In genomic region chr5:140346348-140347221, GRCh38 we compare ENCODE assay signal across 8 cellular contexts. TPM values are rescaled to one million over a fixed set of nuclear protein-coding genes. Genes with fewer than 3 reads are reported as not detected.
DNase-seq lines count a peak whose midpoint lies in the region; ATAC-seq and TF ChIP-seq lines count a peak whose summit lies in the region.

A gene with protein sequence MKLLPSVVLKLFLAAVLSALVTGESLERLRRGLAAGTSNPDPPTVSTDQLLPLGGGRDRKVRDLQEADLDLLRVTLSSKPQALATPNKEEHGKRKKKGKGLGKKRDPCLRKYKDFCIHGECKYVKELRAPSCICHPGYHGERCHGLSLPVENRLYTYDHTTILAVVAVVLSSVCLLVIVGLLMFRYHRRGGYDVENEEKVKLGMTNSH (minus strand): TSS chr5:140346603. CDS start chr5:140346328, 275 bp downstream.

- peak within 1 kb of the TSS; percentile 65 to 77 for H3K27ac ChIP-seq in tibial artery

- intact Hi-C loops in tibial artery (cut with DNase I; ENCODE audit: low total_unique reads), result loop anchor here (5.0 kb wide), 2 partner anchors 44 to 84 kb away; partner anchors contain the start of gene PFDN1

- peak; percentile 66 for ATAC-seq in GM21381 (IDR thresholded peaks at IDR 0.05; ENCODE audit: unreplicated experiment)

- H3K27me3 Mint-ChIP-seq in nephron (ENCODE audit: low read depth), result peaks cover 68% of the 10 kb centered on the region

- H3K9me3 ChIP-seq in tibial artery, result no peaks in the 10 kb centered on the region

- peak within 1 kb of the TSS; percentile 64 to 66 for H3K4me3 ChIP-seq in foreskin fibroblast (ENCODE audit: low read depth in 1 of 2, low read length in 2 of 2)
- H3K4me3 ChIP-seq in tibial artery, result peak within 1 kb of the TSS; percentile 68

- no peaks in the 10 kb centered on the region for H3K27me3 ChIP-seq in tibial artery

- no peaks in the 10 kb centered on the region for H3K9me3 Mint-ChIP-seq in nephron

- H3K4me3 Mint-ChIP-seq in nephron, result peak within 1 kb of the TSS; percentile 86 to 90 (median 88)

- H3K36me3 ChIP-seq in tibial artery, result no peaks in the 10 kb centered on the region

- peaks cover 0 to 41% (median 28%) of the 10 kb centered on the region in 4 donors for H3K4me1 ChIP-seq in tibial artery

- TF ChIP-seq CTCF in foreskin fibroblast (IDR thresholded peaks at IDR 0.05; ENCODE audit: low read depth, low read length) (peak; percentile 13), nephron (IDR thresholded peaks at IDR 0.05; ENCODE audit: unreplicated experiment in 3 of 3) (peak; percentile 40 to 59 (median 52)), tibial artery (IDR thresholded peaks at IDR 0.05) (peak; percentile 48 to 56)

- peaks cover 28% of the 10 kb centered on the region for H3K4me1 Mint-ChIP-seq in nephron

- DNase-seq in DMS 273 (lab: John Stamatoyannopoulos, UW; ENCODE audit: unreplicated experiment) (peak; percentile 92), HT1080 (ENCODE audit: low read depth) (peak; percentile 86), RKO (ENCODE audit: low spot score) (peak; percentile 84), foreskin fibroblast (peak; percentile 63 to 89), tibial artery (peak; percentile 72 to 88)
- peak; percentile 24 for DNase-seq in activated gamma-delta T cell treated with anti-CD3 and anti-CD28 coated beads, Interleukin-2, amount 50 U/mL, for 16 hours (ENCODE audit: low read depth)

- H3K36me3 Mint-ChIP-seq in nephron (ENCODE audit: low read depth), result no peaks in the 10 kb centered on the region

- no peak within 1 kb of the TSS for H3K27ac Mint-ChIP-seq in nephron

RNA-seq across cellular contexts. Expression of the gene that starts here (rescaled TPM):
- total RNA-seq in HT1080 (2014; rRNA removed; shearing (Covaris generic)), result 55.7 and 61.2 TPM in 2 replicates
- 108 and 109 TPM in 2 replicates for polyA plus RNA-seq in HT1080 (2015; cell fraction: cytosol; rRNA removed)
- 89.7 and 96.6 TPM in 2 replicates for polyA plus RNA-seq in HT1080 (2015; cell fraction: nucleus; rRNA removed)

Comparison
In these comparisons a context has a peak if more than half of its experiments do, and no peak if none do; other contexts are left out.
1. Peak in every context shown above with its lines: DNase-seq, ATAC-seq, H3K4me3 ChIP-seq and H3K27ac ChIP-seq.
2. DNase-seq: peak in every context shown above with its lines; median percentile 92 in DMS 273; 86 in HT1080; 84 in RKO; 80 in tibial artery; 76 in foreskin fibroblast; 24 in activated gamma-delta T cell treated with anti-CD3 and anti-CD28 coated beads, Interleukin-2, amount 50 U/mL, for 16 hours.